In the genomic region with DNA sequence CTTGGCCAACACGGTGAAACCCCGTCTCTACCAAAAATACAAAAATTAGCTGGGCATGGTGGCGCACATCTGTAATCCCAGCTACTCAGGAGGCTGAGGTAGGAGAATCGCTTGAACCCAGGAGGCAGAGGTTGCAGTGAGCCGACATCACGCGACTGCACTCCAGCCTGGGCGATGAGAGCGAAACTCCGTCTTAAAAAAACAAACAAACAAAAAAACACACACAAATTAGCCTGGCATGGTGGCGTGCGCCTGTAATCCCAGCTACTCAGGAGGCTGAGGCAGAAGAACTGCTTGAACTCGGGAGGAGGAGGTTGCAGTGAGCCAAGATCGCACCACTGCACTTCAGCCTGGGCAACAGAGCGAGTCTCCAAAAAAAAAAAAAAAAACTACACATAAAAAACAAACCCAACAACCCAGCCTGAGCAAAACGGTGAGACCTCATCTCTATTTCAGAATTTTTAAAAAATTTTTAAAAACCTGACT, we compare ENCODE assay signal across 8 cellular contexts. TPM values are rescaled to one million over a fixed set of nuclear protein-coding genes. Genes with fewer than 3 reads are reported as not detected.
DNase-seq lines count a peak whose midpoint lies in the region; ATAC-seq and TF ChIP-seq lines count a peak whose summit lies in the region.
"Not testable (repeated sequence)": the region's sequence is repeated elsewhere in the genome, so short reads cannot be mapped to it uniquely, and the experiment has no call there.

No MANE protein-coding gene starts in this region.

- DNase-seq in CD14-positive monocyte (ENCODE audit: low spot score); activated CD4-positive, alpha-beta T cell treated with anti-CD3 and anti-CD28 coated beads for 36 hours; adipocyte (ENCODE audit: low read depth); esophagus squamous epithelium (lab: John Stamatoyannopoulos, UW); lower lobe of right lung; progenitor cell of endocrine pancreas (ENCODE audit: low spot score, unreplicated experiment); suprapubic skin (ENCODE audit: low spot score in 2 of 2): not testable (repeated sequence)

- intact Hi-C loops in CD14-positive monocyte (cut with micrococcal nuclease): loop anchor here in 1 of 2 donors (5.0 to 10.0 kb wide), 2 partner anchors 37 to 324 kb away; a partner anchor contains a TSS
- intact Hi-C loops in activated CD4-positive, alpha-beta T cell treated with anti-CD3 and anti-CD28 coated beads for 36 hours (cut with DNase I, micrococcal nuclease): loop anchor here in 1 of 2 experiments (10.0 kb wide), 1 partner anchor 604 kb away; a partner anchor contains a TSS
- intact Hi-C loops in esophagus squamous epithelium (cut with DNase I); lower lobe of right lung (cut with DNase I): not testable (repeated sequence)

- H3K27ac ChIP-seq in esophagus squamous epithelium: peak overlapping the region; percentile 54 to 98 (median 76)
- peak overlapping the region; percentile 42 for H3K27ac ChIP-seq in lower lobe of right lung
- H3K27ac ChIP-seq in suprapubic skin: peak overlapping the region; percentile 57

- peaks cover 20 to 34% of the 10 kb centered on the region in 2 donors for H3K36me3 Mint-ChIP-seq in CD14-positive monocyte
- not testable (repeated sequence) for H3K36me3 Mint-ChIP-seq in IgD-negative memory B cell; progenitor cell of endocrine pancreas (ENCODE audit: insufficient read depth)
- peaks cover 72% of the 10 kb centered on the region for H3K36me3 Mint-ChIP-seq in activated CD4-positive, alpha-beta T cell treated with anti-CD3 and anti-CD28 coated beads for 36 hours (ENCODE audit: low read depth)

- peak overlapping the region in 5 of 7 donors; percentile 7 to 97 (median 57) for H3K27ac Mint-ChIP-seq in CD14-positive monocyte
- H3K27ac Mint-ChIP-seq in IgD-negative memory B cell: peak overlapping the region; percentile 24 to 84 (median 67)
- peak overlapping the region; percentile 28 for H3K27ac Mint-ChIP-seq in activated CD4-positive, alpha-beta T cell treated with anti-CD3 and anti-CD28 coated beads for 36 hours
- peak overlapping the region; percentile 76 for H3K27ac Mint-ChIP-seq in progenitor cell of endocrine pancreas

- not testable (repeated sequence) for TF ChIP-seq CTCF in CD14-positive monocyte (IDR thresholded peaks at IDR 0.05); esophagus squamous epithelium (IDR thresholded peaks at IDR 0.05); lower lobe of right lung (IDR thresholded peaks at IDR 0.05); progenitor cell of endocrine pancreas (IDR thresholded peaks at IDR 0.05; ENCODE audit: unreplicated experiment); suprapubic skin (IDR thresholded peaks at IDR 0.05)

- TF ChIP-seq EP300 in suprapubic skin (IDR thresholded peaks at IDR 0.05): not testable (repeated sequence)

- not testable (repeated sequence) for H3K27me3 Mint-ChIP-seq in CD14-positive monocyte (ENCODE audit: low read depth in 3 of 3); IgD-negative memory B cell; activated CD4-positive, alpha-beta T cell treated with anti-CD3 and anti-CD28 coated beads for 36 hours; progenitor cell of endocrine pancreas

- TF ChIP-seq POLR2A in esophagus squamous epithelium (IDR thresholded peaks at IDR 0.05); suprapubic skin (IDR thresholded peaks at IDR 0.05): not testable (repeated sequence)

- H3K27me3 ChIP-seq in adipocyte (replicated peaks; ENCODE audit: control insufficient read depth, insufficient read depth, low read length); esophagus squamous epithelium; lower lobe of right lung (ENCODE audit: low read depth); suprapubic skin: not testable (repeated sequence)

- peaks cover 78% of the 10 kb centered on the region for H3K4me1 ChIP-seq in adipocyte (ENCODE audit: control insufficient read depth, insufficient read depth, low read length)
- H3K4me1 ChIP-seq in esophagus squamous epithelium: peaks cover 41 to 99% (median 77%) of the 10 kb centered on the region in 3 donors
- peaks cover 95% of the 10 kb centered on the region for H3K4me1 ChIP-seq in lower lobe of right lung
- peaks cover 75% of the 10 kb centered on the region for H3K4me1 ChIP-seq in suprapubic skin

- H3K9ac ChIP-seq in adipocyte (ENCODE audit: low read length): peak overlapping the region; percentile 62

- not testable (repeated sequence) for H3K9me3 Mint-ChIP-seq in CD14-positive monocyte; IgD-negative memory B cell; activated CD4-positive, alpha-beta T cell treated with anti-CD3 and anti-CD28 coated beads for 36 hours (ENCODE audit: low read depth); progenitor cell of endocrine pancreas (ENCODE audit: low read depth)

- peak overlapping the region in 1 of 2 donors; percentile 43 for H3K4me3 Mint-ChIP-seq in CD14-positive monocyte
- peak overlapping the region; percentile 64 to 93 (median 75) for H3K4me3 Mint-ChIP-seq in IgD-negative memory B cell
- peak overlapping the region; percentile 2 for H3K4me3 Mint-ChIP-seq in activated CD4-positive, alpha-beta T cell treated with anti-CD3 and anti-CD28 coated beads for 36 hours
- H3K4me3 Mint-ChIP-seq in progenitor cell of endocrine pancreas (ENCODE audit: low read depth): not testable (repeated sequence)

- WGBS in esophagus squamous epithelium, 2 donors: 79 to 81% methylated on average over 16 of the region's 16 CpGs
- WGBS in suprapubic skin: 89% methylated on average over 16 of the region's 16 CpGs

- H3K4me3 ChIP-seq in adipocyte (ENCODE audit: low read length): peak overlapping the region; percentile 53
- peak overlapping the region in 1 of 4 donors; percentile 34 for H3K4me3 ChIP-seq in esophagus squamous epithelium
- H3K4me3 ChIP-seq in lower lobe of right lung: not testable (repeated sequence)
- H3K4me3 ChIP-seq in suprapubic skin: peak overlapping the region; percentile 11

- not testable (repeated sequence) for H3K9me3 ChIP-seq in adipocyte (ENCODE audit: control insufficient read depth, low read length); esophagus squamous epithelium; lower lobe of right lung; suprapubic skin

- peaks cover 16% of the 10 kb centered on the region for H3K36me3 ChIP-seq in adipocyte (ENCODE audit: control insufficient read depth, insufficient read depth, low read length, severe bottlenecking)
- peaks cover 0 to 15% (median 0%) of the 10 kb centered on the region in 3 donors for H3K36me3 ChIP-seq in esophagus squamous epithelium
- H3K36me3 ChIP-seq in lower lobe of right lung: peaks cover 12% of the 10 kb centered on the region
- not testable (repeated sequence) for H3K36me3 ChIP-seq in suprapubic skin

- POLR2A ChIA-PET in activated CD4-positive, alpha-beta T cell treated with anti-CD3 and anti-CD28 coated beads for 36 hours (lab: Charles Lee): interaction anchor here (0.6 to 0.7 kb wide), 2 partner anchors 14 to 329 kb away, joined by 3 read pairs; no protein-coding TSS in a partner anchor

- H3K4me1 Mint-ChIP-seq in CD14-positive monocyte (peaks cover 72% of the 10 kb centered on the region), IgD-negative memory B cell (peaks cover 78 to 82% (median 81%) of the 10 kb centered on the region in 3 donors), progenitor cell of endocrine pancreas (ENCODE audit: low read depth) (peaks cover 68% of the 10 kb centered on the region)
- peaks cover 87% of the 10 kb centered on the region for H3K4me1 Mint-ChIP-seq in activated CD4-positive, alpha-beta T cell treated with anti-CD3 and anti-CD28 coated beads for 36 hours

- CTCF ChIA-PET in activated CD4-positive, alpha-beta T cell treated with anti-CD3 and anti-CD28 coated beads for 36 hours (lab: Charles Lee): interaction anchor here (1.2 kb wide), 1 partner anchor 278 kb away, joined by 3 read pairs; a partner anchor contains a TSS

- not testable (repeated sequence) for ATAC-seq in activated CD4-positive, alpha-beta T cell treated with anti-CD3 and anti-CD28 coated beads for 36 hours; lower lobe of right lung

RNA-seq across cellular contexts. Expression of a gene that starts 8.2 kb away (rescaled TPM):
- 10 to 100 TPM; 55.6 to 66.1 TPM for polyA plus RNA-seq in CD14-positive monocyte
- polyA plus RNA-seq in IgD-negative memory B cell: 103 TPM
- 100 to 1,000 TPM; 204 to 227 TPM for total RNA-seq in activated CD4-positive, alpha-beta T cell treated with anti-CD3 and anti-CD28 coated beads for 36 hours
- total RNA-seq in esophagus squamous epithelium: 100 to 1,000 TPM in 2 of 4 donors, 10 to 100 TPM in 2; 43.6 to 137 (median 98.5) TPM
- total RNA-seq in lower lobe of right lung: 102 TPM
- total RNA-seq in progenitor cell of endocrine pancreas: 106 and 109 TPM in 2 replicates
- total RNA-seq in suprapubic skin: 100 to 1,000 TPM in 1 of 4 donors, 10 to 100 TPM in 3; 49.9 to 114 (median 64.5) TPM

RNA-seq across cellular contexts. Expression of a gene that starts 8.4 kb away (rescaled TPM):
- polyA plus RNA-seq in CD14-positive monocyte (10 to 100 TPM in 1 of 2 donors, 1 to 10 TPM in 1; 2.5 to 13.4 TPM), IgD-negative memory B cell (29.2 TPM)
- 10 to 100 TPM; 24.1 to 29.7 TPM for total RNA-seq in activated CD4-positive, alpha-beta T cell treated with anti-CD3 and anti-CD28 coated beads for 36 hours
- total RNA-seq in esophagus squamous epithelium (10 to 100 TPM; 11.2 to 18.9 (median 12.0) TPM), lower lobe of right lung (11.3 TPM), progenitor cell of endocrine pancreas (20.3 and 24.6 TPM in 2 replicates), suprapubic skin (10 to 100 TPM; 30.2 to 68.1 (median 32.8) TPM)
